ENCODE assay signal across 1 cellular context in genomic region chr3:119301001-119301400, GRCh38.
TF ChIP-seq lines count a peak whose summit lies in the region.

No MANE protein-coding gene starts in this region.

TF ChIP-seq in HepG2, 621 proteins besides CTCF, POLR2A, EP300 and RAD21 (continued from another document):
- TF ChIP-seq ZFP91 (CRISPR knock-in tag; IDR thresholded peaks at IDR 0.05; ENCODE audit: borderline replicate concordance) (no peak), TBX2 (CRISPR knock-in tag; IDR thresholded peaks at IDR 0.05; ENCODE audit: borderline replicate concordance) (no peak), GLMP (CRISPR knock-in tag; IDR thresholded peaks at IDR 0.05; ENCODE audit: borderline replicate concordance) (no peak), IRF9 (CRISPR knock-in tag; IDR thresholded peaks at IDR 0.05; ENCODE audit: borderline replicate concordance) (no peak), ZNF337 (CRISPR knock-in tag; IDR thresholded peaks at IDR 0.05; ENCODE audit: borderline replicate concordance, low read depth) (no peak), MLLT10 (CRISPR knock-in tag; IDR thresholded peaks at IDR 0.05) (no peak), GABPA (IDR thresholded peaks at IDR 0.05; ENCODE audit: low read depth, low read length) (no peak), GABPA (CRISPR knock-in tag; IDR thresholded peaks at IDR 0.05; ENCODE audit: low read depth) (no peak), NFIC (IDR thresholded peaks at IDR 0.05; ENCODE audit: low read length) (no peak), CCDC6 (CRISPR knock-in tag; IDR thresholded peaks at IDR 0.05) (no peak), NBN (conservative IDR thresholded peaks at IDR 0.05) (no peak), SALL1 (CRISPR knock-in tag; IDR thresholded peaks at IDR 0.05) (no peak), ONECUT2 (CRISPR knock-in tag; IDR thresholded peaks at IDR 0.05) (no peak), EEA1 (CRISPR knock-in tag; IDR thresholded peaks at IDR 0.05; ENCODE audit: borderline replicate concordance) (no peak)
TF ChIP-seq in HepG2: peak in this region for 0.
